In genomic region chrX:71283409-71284143, GRCh38 we compare ENCODE assay signal across 1 cellular context.
TF ChIP-seq lines count a peak whose summit lies in the region.

NONO (plus strand) TSS chrX:71283635; CDS start chrX:71290638, 7,003 bp downstream.

TF ChIP-seq in K562, 482 proteins besides CTCF, POLR2A, EP300 and RAD21 (continued from another document and continues in another):
- TF ChIP-seq PBX2 (CRISPR knock-in tag; IDR thresholded peaks at IDR 0.05; ENCODE audit: low read depth) (peak; percentile 68), PBX2 (tag; conservative IDR thresholded peaks at IDR 0.05; ENCODE audit: low read depth) (peak; percentile 96), ZNF511 (CRISPR knock-in tag; IDR thresholded peaks at IDR 0.05) (peak; percentile 28; the same call in 1 of the 2 replicates), COPS2 (conservative IDR thresholded peaks at IDR 0.05) (no peak), ZNF384 (IDR thresholded peaks at IDR 0.05; ENCODE audit: low read depth, low read length) (no peak), RHOXF2B (CRISPR knock-in tag; conservative IDR thresholded peaks at IDR 0.05) (no peak), PHF8 (IDR thresholded peaks at IDR 0.05; ENCODE audit: borderline replicate concordance, low read length) (peak; percentile 78), POLR2H (tag; IDR thresholded peaks at IDR 0.05; ENCODE audit: low read depth) (peak; percentile 91), RBM22 (IDR thresholded peaks at IDR 0.05; ENCODE audit: low read depth, low read length, poor library complexity, severe bottlenecking) (no peak), SUPT5H (IDR thresholded peaks at IDR 0.05) (peak; percentile 95), TCF3 (CRISPR knock-in tag; IDR thresholded peaks at IDR 0.05) (no peak), MLLT1 (IDR thresholded peaks at IDR 0.05) (peak in 1 of 2 experiments; percentile 75; a peak in 3 of 4 replicates), POLR2G (IDR thresholded peaks at IDR 0.05; ENCODE audit: low read depth, low read length) (peak; percentile 83), THAP7 (CRISPR knock-in tag; IDR thresholded peaks at IDR 0.05) (no peak), ZNF431 (CRISPR knock-in tag; IDR thresholded peaks at IDR 0.05) (peak; percentile 43; the same call in 1 of the 2 replicates), PRDM10 (IDR thresholded peaks at IDR 0.05; ENCODE audit: partially characterized antibody) (peak; percentile 37), BHLHE40 (IDR thresholded peaks at IDR 0.05; ENCODE audit: low read length) (peak; percentile 62), SMAD4 (CRISPR knock-in tag; conservative IDR thresholded peaks at IDR 0.05) (peak; percentile 47; the same call in 1 of the 2 replicates), ZEB2 (IDR thresholded peaks at IDR 0.05) (no peak), TCF7L2 (IDR thresholded peaks at IDR 0.05; ENCODE audit: low read depth, low read length) (no peak), ETV1 (tag; conservative IDR thresholded peaks at IDR 0.05; ENCODE audit: low read depth) (peak; percentile 72), PHTF2 (CRISPR knock-in tag; IDR thresholded peaks at IDR 0.05) (no peak), ZBTB5 (IDR thresholded peaks at IDR 0.05) (0 out of 2 replicates have a peak, but pooled peaks have one; percentile 16), SNIP1 (IDR thresholded peaks at IDR 0.05; ENCODE audit: low read depth) (no peak), JUNB (CRISPR knock-in tag; conservative IDR thresholded peaks at IDR 0.05) (no peak), ETV5 (CRISPR knock-in tag; IDR thresholded peaks at IDR 0.05; ENCODE audit: low read depth) (peak; percentile 43; the same call in 1 of the 2 replicates), CLOCK (CRISPR knock-in tag; IDR thresholded peaks at IDR 0.05; ENCODE audit: borderline replicate concordance) (no peak), NR2C1 (IDR thresholded peaks at IDR 0.05) (peak; percentile 54; the same call in 1 of the 2 replicates), NR2C1 (tag; IDR thresholded peaks at IDR 0.05) (no peak), ZNF57 (CRISPR knock-in tag; IDR thresholded peaks at IDR 0.05) (no peak), MEIS2 (IDR thresholded peaks at IDR 0.05; ENCODE audit: partially characterized antibody) (peak; percentile 64), THRA (IDR thresholded peaks at IDR 0.05) (no peak), ZBTB7A (IDR thresholded peaks at IDR 0.05; ENCODE audit: borderline replicate concordance, control insufficient read depth, low read depth, low read length) (peak; percentile 79; the same call in 1 of the 2 replicates), CREB1 (IDR thresholded peaks at IDR 0.05) (0 out of 2 replicates have a peak, but pooled peaks have one; percentile 40), CREB1 (CRISPR knock-in tag; IDR thresholded peaks at IDR 0.05) (0 out of 2 replicates have a peak, but pooled peaks have one; percentile 40), ATF7 (IDR thresholded peaks at IDR 0.05) (peak; percentile 14; the same call in 1 of the 2 replicates), MNT (conservative IDR thresholded peaks at IDR 0.05) (peak in 1 of 2 experiments; percentile 49; a peak in 2 of 4 replicates), TAF7 (tag; IDR thresholded peaks at IDR 0.05) (peak; percentile 81), ZMIZ1 (IDR thresholded peaks at IDR 0.05; ENCODE audit: low read depth in 2 of 2, low read length in 2 of 2) (0 out of 4 replicates have a peak, but pooled peaks of 1 of the 2 experiments have one; percentile 31), KAT8 (IDR thresholded peaks at IDR 0.05; ENCODE audit: low read depth) (no peak), RFX7 (CRISPR knock-in tag; IDR thresholded peaks at IDR 0.05) (no peak)
